In the genomic region with DNA sequence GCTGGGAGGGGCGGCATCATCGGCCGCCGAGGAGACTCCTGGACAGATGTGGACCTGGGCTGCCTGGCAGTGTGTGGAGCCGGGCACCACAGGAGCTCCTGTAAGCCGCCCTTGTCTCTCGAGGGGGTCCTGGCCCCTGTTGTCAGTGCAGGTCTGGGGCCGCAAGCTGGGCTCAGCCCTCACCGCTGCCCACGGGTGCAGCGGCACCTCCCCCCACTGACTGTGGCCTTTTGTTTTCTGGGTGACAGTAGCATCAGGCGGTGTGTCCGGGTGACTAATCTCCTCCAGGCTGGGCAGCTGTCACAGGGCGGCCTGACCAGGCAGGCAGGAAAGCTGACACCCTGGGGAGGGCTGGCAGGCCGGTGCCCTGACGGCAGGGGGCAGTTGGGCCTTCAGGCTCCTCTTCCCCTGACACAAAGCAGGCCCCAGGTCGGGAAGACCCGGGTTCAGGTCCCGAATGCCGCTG, we compare ENCODE assay signal across 10 cellular contexts. TPM values are rescaled to one million over a fixed set of nuclear protein-coding genes. Genes with fewer than 3 reads are reported as not detected.
DNase-seq lines count a peak whose midpoint lies in the region; ATAC-seq, FAIRE-seq and TF ChIP-seq lines count a peak whose summit lies in the region.
"Had no signal": no experiment of that assay in that cellular context is flagged by ENCODE, and none has a peak within 500 bp of the region (broad histone marks: within the 10 kb centered on the region; RNA-seq: fewer than 3 reads in every experiment).

No MANE protein-coding gene starts in this region.

- CTCF ChIA-PET in K562 (lab: Yijun Ruan, JAX; ENCODE audit: low intra/inter-chr PET ratio): no interaction called here

- no peak for TF ChIP-seq CTCF in K562 (IDR thresholded peaks at IDR 0.05 in 2 of 3, conservative IDR thresholded peaks at IDR 0.05 in 1 of 3; ENCODE audit: insufficient read depth in 2 of 3, low read depth in 1 of 3, low read length in 3 of 3)
- no peak for TF ChIP-seq CTCF in neural progenitor cell (IDR thresholded peaks at IDR 0.05)

- H3K36me3 Mint-ChIP-seq in neural progenitor cell: no peaks in the 10 kb centered on the region

- H3K9me1 ChIP-seq in K562 (ENCODE audit: control insufficient read depth, insufficient read depth, low read length): peaks cover 3% of the 10 kb centered on the region

- ATAC-seq in K562: no peak

- TF ChIP-seq EP300 in K562 (IDR thresholded peaks at IDR 0.05; ENCODE audit: low read length): no peak

- BruUV-seq in K562 (replicated peaks; lab: Mats Ljungman, UMichigan): no TSS peak

- H3K9ac ChIP-seq in K562 (ENCODE audit: insufficient read depth in 1 of 2, low read depth in 2 of 2, low read length in 2 of 2) (peak overlapping the region in 1 of 2 experiments; percentile 36; a peak in 2 of 4 replicates), neural progenitor cell (no peak overlapping the region)

- in situ Hi-C loops in K562 (cut with MboI): no loop called here

- H3K27me3 ChIP-seq in K562 (ENCODE audit: control insufficient read depth in 2 of 2, insufficient read depth in 2 of 2, low read length in 2 of 2) (no peaks in the 10 kb centered on the region), neural progenitor cell (no peaks in the 10 kb centered on the region)

- H3K79me2 ChIP-seq in K562 (ENCODE audit: control insufficient read depth, insufficient read depth, low read length) (peaks cover 42% of the 10 kb centered on the region), neural progenitor cell (ENCODE audit: low read depth) (peaks cover 41% of the 10 kb centered on the region)

- no peaks in the 10 kb centered on the region; the same call in 1 of the 2 replicates for H4K20me1 ChIP-seq in K562 (replicated peaks; ENCODE audit: control insufficient read depth, insufficient read depth, low read length)
- H4K20me1 ChIP-seq in neural progenitor cell (ENCODE audit: low read depth): peaks cover 63% of the 10 kb centered on the region

- peaks cover 29 to 61% of the 10 kb centered on the region in 2 experiments for H3K4me1 ChIP-seq in K562 (replicated peaks in 1 of 2; ENCODE audit: control insufficient read depth in 2 of 2, insufficient read depth in 2 of 2, low read length in 2 of 2)
- H3K4me1 ChIP-seq in neural progenitor cell: peaks cover 34% of the 10 kb centered on the region

- DNase-seq in HuH-7.5 (ENCODE audit: low spot score): peak; percentile 40
- no peak for DNase-seq in K562 (ENCODE audit: extremely low read depth in 1 of 4, low spot score in 3 of 4)
- peak; percentile 56 for DNase-seq in islet precursor cell
- peak; percentile 32 to 92 (median 77) for DNase-seq in substantia nigra (lab: John Stamatoyannopoulos, UW)
- DNase-seq in activated naive CD4-positive, alpha-beta T cell treated with Interleukin-2 at 50 U/mL for 16 hours: no peak
- DNase-seq in RKO (ENCODE audit: low spot score): no peak
- no peak for DNase-seq in NCI-H2029 (lab: John Stamatoyannopoulos, UW)
- no peak for DNase-seq in neural progenitor cell (ENCODE audit: low spot score)
- DNase-seq: amniotic stem cell; NK-92 treated with Interleukin-12 subunit alpha and Interleukin-12 subunit beta, amount 100 ng/mL, for 24 hours had no signal

- H3K4me3 Mint-ChIP-seq in neural progenitor cell: no peak overlapping the region

- no peaks in the 10 kb centered on the region for H3K9me3 Mint-ChIP-seq in neural progenitor cell

- peaks cover 42% of the 10 kb centered on the region for H3K4me1 Mint-ChIP-seq in neural progenitor cell

- H3K36me3 ChIP-seq in K562 (ENCODE audit: control insufficient read depth, insufficient read depth, low read length) (peaks cover 41% of the 10 kb centered on the region; the same call in 2 of the 3 replicates), neural progenitor cell (no peaks in the 10 kb centered on the region)

- H3K4me2 ChIP-seq in K562 (ENCODE audit: insufficient read depth, low read length) (no peak overlapping the region), neural progenitor cell (no peak overlapping the region)

- intact Hi-C loops in K562 (cut with micrococcal nuclease): no loop called here

- H3K27ac Mint-ChIP-seq in neural progenitor cell: no peak overlapping the region

- H3K4me3 ChIP-seq in K562 (no peak overlapping the region), neural progenitor cell (no peak overlapping the region)

- H3K27me3 Mint-ChIP-seq in neural progenitor cell (ENCODE audit: insufficient read depth, low read depth): peaks cover 6% of the 10 kb centered on the region

- TF ChIP-seq RAD21 in K562 (CRISPR knock-in tag; conservative IDR thresholded peaks at IDR 0.05 in 1 of 2, IDR thresholded peaks at IDR 0.05 in 1 of 2): no peak

- no peak for FAIRE-seq in K562 (lab: Jason Lieb, UNC)

- H3F3A ChIP-seq in neural progenitor cell (ENCODE audit: low read depth): peaks cover 4% of the 10 kb centered on the region

- peak overlapping the region; percentile 63; the same call in 1 of the 3 replicates for H3K27ac ChIP-seq in K562 (ENCODE audit: extremely low read depth, low read depth, low read length)
- H3K27ac ChIP-seq in substantia nigra (ENCODE audit: low read depth, low read length, poor library complexity, severe bottlenecking): peak overlapping the region; percentile 97
- H3K27ac ChIP-seq in neural progenitor cell: no peak overlapping the region

- TF ChIP-seq POLR2A in K562 (conservative IDR thresholded peaks at IDR 0.05): no peak

- POLR2A ChIA-PET in K562 (lab: Yijun Ruan, JAX): interaction anchor here (1.1 to 2.0 kb wide), 2 partner anchors 11 to 29 kb away, joined by 3 to 7 read pairs; no protein-coding TSS in a partner anchor

- H3K9me3 ChIP-seq in K562 (replicated peaks; ENCODE audit: control insufficient read depth, insufficient read depth, low read depth, low read length): no peaks in the 10 kb centered on the region
- no peaks in the 10 kb centered on the region for H3K9me3 ChIP-seq in neural progenitor cell (ENCODE audit: low read depth)

- 82% methylated on average over 20 of the region's 20 CpGs for WGBS in K562 (ENCODE audit: insufficient coverage, low coverage, missing lambda C conversion rate)

- H2AFZ ChIP-seq in K562 (ENCODE audit: low read depth, low read length): no peak overlapping the region
- no peak overlapping the region for H2AFZ ChIP-seq in neural progenitor cell (replicated peaks)

RNA-seq across cellular contexts. Expression of gene DGKZ, which starts 16.2 kb away (rescaled TPM):
- 71.0 and 248 TPM in 2 replicates for total RNA-seq in K562 (2011; cell fraction: chromatin; rRNA removed; ENCODE audit: low replicate concordance)
- total RNA-seq in K562 (2011; cell fraction: nucleolus; rRNA removed): 153 and 166 TPM in 2 replicates
- total RNA-seq in K562 (2011; cell fraction: nucleoplasm; rRNA removed): 88.0 and 98.6 TPM in 2 replicates
- total RNA-seq in K562 (2014; rRNA removed) (78.5 and 108 TPM in 2 replicates), K562 (2014; rRNA removed; fragmentation: Illumina TruSeq; extraction: Trizol) (10.9 and 13.6 TPM in 2 replicates), K562 (2015; rRNA removed; fragmentation: Illumina TruSeq; extraction: Trizol) (44.2 and 47.5 TPM in 2 replicates), K562 (2021) (87.8 and 100 TPM in 2 replicates), neural progenitor cell (ENCODE audit: low replicate concordance) (12.5 and 55.5 TPM in 2 replicates)
- polyA plus RNA-seq in K562 (2011; rRNA removed) (28.2 and 49.4 TPM in 2 replicates), K562 (2014; fragmentation: Illumina TruSeq; extraction: Trizol) (48.8 and 66.2 TPM in 2 replicates), K562 (2014; fragmentation: Nextera tagmentation; extraction: Ambion mirVana) (under 1 TPM; 0.51 to 0.71 TPM), K562 (2014; rRNA removed) (73.5 and 77.9 TPM in 2 replicates)
- 55.4 and 121 TPM in 2 replicates for polyA plus RNA-seq in K562 (2011; cell fraction: cytosol; rRNA removed)
- polyA plus RNA-seq in K562 (2011; cell fraction: nucleus; rRNA removed): 203 and 295 TPM in 2 replicates
- 64.0 and 103 TPM in 2 replicates for polyA plus RNA-seq in K562 (2012)
- 18.5 and 28.5 TPM in 2 replicates for polyA minus RNA-seq in K562 (2011; rRNA and poly(A)+ RNA removed)
- 53.9 and 65.8 TPM in 2 replicates for polyA minus RNA-seq in K562 (2011; cell fraction: cytosol; rRNA and poly(A)+ RNA removed)
- 59.1 and 64.5 TPM in 2 replicates for polyA minus RNA-seq in K562 (2011; cell fraction: nucleus; rRNA and poly(A)+ RNA removed)

RNA-seq across cellular contexts. Expression of gene MDK, which starts 18.0 kb away (rescaled TPM):
- total RNA-seq in K562 (2011; cell fraction: chromatin; rRNA removed; ENCODE audit: low replicate concordance): 91.4 and 271 TPM in 2 replicates
- 402 and 460 TPM in 2 replicates for total RNA-seq in K562 (2011; cell fraction: nucleolus; rRNA removed)
- total RNA-seq in K562 (2011; cell fraction: nucleoplasm; rRNA removed): 333 and 334 TPM in 2 replicates
- total RNA-seq in K562 (2014; rRNA removed): 478 and 553 TPM in 2 replicates
- 91.5 and 123 TPM in 2 replicates for total RNA-seq in K562 (2014; rRNA removed; fragmentation: Illumina TruSeq; extraction: Trizol)
- total RNA-seq in K562 (2015; rRNA removed; fragmentation: Illumina TruSeq; extraction: Trizol): 269 and 279 TPM in 2 replicates
- 396 and 429 TPM in 2 replicates for total RNA-seq in K562 (2021)
- polyA plus RNA-seq in K562 (2011; rRNA removed): 343 and 350 TPM in 2 replicates
- polyA plus RNA-seq in K562 (2011; cell fraction: cytosol; rRNA removed): 540 and 788 TPM in 2 replicates
- 206 and 271 TPM in 2 replicates for polyA plus RNA-seq in K562 (2011; cell fraction: nucleus; rRNA removed)
- polyA plus RNA-seq in K562 (2012): 413 and 460 TPM in 2 replicates
- polyA plus RNA-seq in K562 (2014; fragmentation: Illumina TruSeq; extraction: Trizol): 661 and 667 TPM in 2 replicates
- 10 to 100 TPM; 20.7 to 61.7 TPM for polyA plus RNA-seq in K562 (2014; fragmentation: Nextera tagmentation; extraction: Ambion mirVana)
- polyA plus RNA-seq in K562 (2014; rRNA removed): 700 and 703 TPM in 2 replicates
- polyA minus RNA-seq in K562 (2011; rRNA and poly(A)+ RNA removed): 33.7 and 59.6 TPM in 2 replicates
- 108 and 146 TPM in 2 replicates for polyA minus RNA-seq in K562 (2011; cell fraction: cytosol; rRNA and poly(A)+ RNA removed)
- 24.1 and 38.4 TPM in 2 replicates for polyA minus RNA-seq in K562 (2011; cell fraction: nucleus; rRNA and poly(A)+ RNA removed)
- 600 and 1,035 TPM in 2 replicates for total RNA-seq in neural progenitor cell (ENCODE audit: low replicate concordance)

RNA-seq across cellular contexts. Expression of gene CHRM4, which starts 28.1 kb away (rescaled TPM):
- 1.0 and 3.7 TPM in 2 replicates for total RNA-seq in K562 (2011; cell fraction: chromatin; rRNA removed; ENCODE audit: low replicate concordance)
- 1.6 and 4.0 TPM in 2 replicates for total RNA-seq in K562 (2011; cell fraction: nucleolus; rRNA removed)
- 1.2 TPM in 2 replicates for total RNA-seq in K562 (2011; cell fraction: nucleoplasm; rRNA removed)
- total RNA-seq in K562 (2014; rRNA removed): 0.73 and 1.3 TPM in 2 replicates
- 0.19 and 0.22 TPM in 2 replicates for total RNA-seq in K562 (2014; rRNA removed; fragmentation: Illumina TruSeq; extraction: Trizol)
- 0.22 and 0.49 TPM in 2 replicates for total RNA-seq in K562 (2015; rRNA removed; fragmentation: Illumina TruSeq; extraction: Trizol)
- 0.89 and 1.0 TPM in 2 replicates for total RNA-seq in K562 (2021)
- polyA plus RNA-seq in K562 (2011; rRNA removed): 0.62 and 0.74 TPM in 2 replicates
- 0.84 and 2.3 TPM in 2 replicates for polyA plus RNA-seq in K562 (2011; cell fraction: cytosol; rRNA removed)
- 0.60 and 1.5 TPM in 2 replicates for polyA plus RNA-seq in K562 (2011; cell fraction: nucleus; rRNA removed)
- 0.35 and 0.68 TPM in 2 replicates for polyA plus RNA-seq in K562 (2012)
- polyA plus RNA-seq in K562 (2014; fragmentation: Illumina TruSeq; extraction: Trizol): 0.40 and 0.76 TPM in 2 replicates
- polyA plus RNA-seq in K562 (2014; fragmentation: Nextera tagmentation; extraction: Ambion mirVana): not detected
- polyA plus RNA-seq in K562 (2014; rRNA removed): 0.33 and 0.58 TPM in 2 replicates
- polyA minus RNA-seq in K562 (2011; rRNA and poly(A)+ RNA removed): 0.42 and 1.1 TPM in 2 replicates
- polyA minus RNA-seq in K562 (2011; cell fraction: cytosol; rRNA and poly(A)+ RNA removed): 1.6 TPM in 1 of 2 replicates, not detected in the other
- polyA minus RNA-seq in K562 (2011; cell fraction: nucleus; rRNA and poly(A)+ RNA removed): 0.89 and 2.6 TPM in 2 replicates
- total RNA-seq in neural progenitor cell (ENCODE audit: low replicate concordance): 0.31 TPM in 1 of 2 replicates, not detected in the other

Comparison
In these comparisons a context has a peak if more than half of its experiments do, and no peak if none do; other contexts are left out.
1. DNase-seq: peak in HuH-7.5 (single experiment), islet precursor cell (single experiment) and substantia nigra (49 of 49); none in K562 (0 of 4), activated naive CD4-positive, alpha-beta T cell treated with Interleukin-2 at 50 U/mL for 16 hours (single experiment), RKO (single experiment), NCI-H2029 (single experiment) and neural progenitor cell (single experiment).